Comparison of ENCODE assay signal across 32 cellular contexts in genomic region chr3:41833628-41834027, GRCh38.
"Had no signal": no experiment of that assay in that cellular context is flagged by ENCODE, and none has a peak within 500 bp of the region (broad histone marks: within the 10 kb centered on the region; RNA-seq: fewer than 3 reads in every experiment).

No MANE protein-coding gene starts in this region.

- H3K4me1 ChIP-seq: adrenal gland, ascending aorta, body of pancreas, breast epithelium had no signal

- H3K36me3 ChIP-seq: adrenal gland, ascending aorta, brain microvascular endothelial cell, breast epithelium, cardiac muscle cell had no signal

- ATAC-seq: activated naive CD4-positive, alpha-beta T cell treated with anti-CD3 and anti-CD28 coated beads, Interleukin-2, amount 50 U/mL, for 72 hours; activated naive CD8-positive, alpha-beta T cell treated with anti-CD3 and anti-CD28 coated beads, Interleukin-2, amount 50 U/mL, for 24 hours; activated T-cell treated with anti-CD3 and anti-CD28 coated beads, Interleukin-2, amount 50 U/mL, for 4 hours; activated T-cell treated with anti-CD3 and anti-CD28 coated beads, Interleukin-2, amount 50 U/mL, for 72 hours; activated T-helper 17 cell treated with anti-CD3 and anti-CD28 coated beads, Interleukin-2, amount 50 U/mL, for 72 hours; body of pancreas had no signal

- H3K4me3 ChIP-seq: adrenal gland, ascending aorta, body of pancreas, breast epithelium, cardiac muscle cell had no signal

- H3K27ac ChIP-seq: adrenal gland, ascending aorta, body of pancreas, brain microvascular endothelial cell, breast epithelium, cardiac muscle cell had no signal

- DNase-seq: activated effector memory CD4-positive, alpha-beta T cell treated with anti-CD3 and anti-CD28 coated beads, Interleukin-2, amount 50 U/mL, for 16 hours; activated effector memory CD4-positive, alpha-beta T cell treated with Interleukin-2 at 50 U/mL for 16 hours; activated gamma-delta T cell; activated gamma-delta T cell treated with Interleukin-2 at 50 U/mL for 16 hours; activated naive CD4-positive, alpha-beta T cell; activated naive CD4-positive, alpha-beta T cell treated with anti-CD3 and anti-CD28 coated beads for 36 hours; activated naive CD4-positive, alpha-beta T cell treated with anti-CD3 and anti-CD28 coated beads, Interleukin-2, amount 10 ng/mL, durations not matched to agents 7 days and 5 days; activated naive CD4-positive, alpha-beta T cell treated with anti-CD3 and anti-CD28 coated beads, Interleukin-2, amount 50 U/mL, for 16 hours; activated naive CD4-positive, alpha-beta T cell treated with Interleukin-2 at 50 U/mL for 16 hours; activated naive CD8-positive, alpha-beta T cell treated with anti-CD3 and anti-CD28 coated beads for 36 hours; activated naive CD8-positive, alpha-beta T cell treated with anti-CD3 and anti-CD28 coated beads, Interleukin-2, amount 10 ng/mL, durations not matched to agents 7 days and 5 days; activated naive CD8-positive, alpha-beta T cell treated with anti-CD3 and anti-CD28 coated beads, Interleukin-2, amount 50 U/mL, for 24 hours; activated T-cell treated with anti-CD3 and anti-CD28 coated beads, Interleukin-2, amount 50 U/mL, for 4 hours; activated T-cell treated with anti-CD3 and anti-CD28 coated beads, Interleukin-2, amount 50 U/mL, for 48 hours; activated T-cell treated with anti-CD3 and anti-CD28 coated beads, Interleukin-2, amount 50 U/mL, for 72 hours; adrenal gland; amniotic stem cell; amygdala; anterior cingulate cortex; aorta; body of pancreas; brain microvascular endothelial cell; caudate nucleus; central memory CD4-positive, alpha-beta T cell; cerebellar nuclear complex had no signal

- H3K27me3 ChIP-seq: adrenal gland, ascending aorta, body of pancreas, brain microvascular endothelial cell, breast epithelium, cardiac muscle cell had no signal

- FAIRE-seq: astrocyte, bronchial epithelial cell had no signal

- H3K9me3 ChIP-seq: adrenal gland, ascending aorta, body of pancreas, breast epithelium had no signal
